1 cellular context compared by ENCODE assay signal in genomic region chr22:43289551-43289963, GRCh38.
TF ChIP-seq lines count a peak whose summit lies in the region.

No MANE protein-coding gene starts in this region.

TF ChIP-seq in H1, 55 proteins besides CTCF, POLR2A, EP300 and RAD21:
- no peak for TF ChIP-seq SUZ12 (IDR thresholded peaks at IDR 0.05; ENCODE audit: low read length)
- no peak for TF ChIP-seq JUND (IDR thresholded peaks at IDR 0.05; ENCODE audit: low read length)
- no peak for TF ChIP-seq NRF1 (IDR thresholded peaks at IDR 0.05; ENCODE audit: low read depth, low read length)
- TF ChIP-seq ATF2 (IDR thresholded peaks at IDR 0.05; ENCODE audit: low read length) = no peak
- no peak for TF ChIP-seq SIX5 (IDR thresholded peaks at IDR 0.05; ENCODE audit: low read depth, low read length)
- no peak for TF ChIP-seq RFX5 (IDR thresholded peaks at IDR 0.05; ENCODE audit: borderline replicate concordance, low read depth, low read length)
- TF ChIP-seq SAP30 (IDR thresholded peaks at IDR 0.05; ENCODE audit: insufficient read depth, insufficient replicate concordance, low read length) = no peak
- TF ChIP-seq RNF2 (IDR thresholded peaks at IDR 0.05; ENCODE audit: borderline replicate concordance, low read depth, low read length, missing control alignments, poor library complexity, severe bottlenecking) = no peak
- no peak for TF ChIP-seq BRCA1 (IDR thresholded peaks at IDR 0.05; ENCODE audit: low read depth, low read length)
- TF ChIP-seq CEBPB (IDR thresholded peaks at IDR 0.05; ENCODE audit: low read depth, low read length) = no peak
- TF ChIP-seq TEAD4 (IDR thresholded peaks at IDR 0.05; ENCODE audit: low read depth, low read length) = no peak
- TF ChIP-seq FOSL1 (IDR thresholded peaks at IDR 0.05; ENCODE audit: insufficient read depth, low read depth, low read length) = no peak
- TF ChIP-seq E2F6 (IDR thresholded peaks at IDR 0.05) = no peak
- TF ChIP-seq ASH2L (IDR thresholded peaks at IDR 0.05; ENCODE audit: low read length) = no peak
- no peak for TF ChIP-seq GABPA (IDR thresholded peaks at IDR 0.05; ENCODE audit: borderline replicate concordance, insufficient read depth, low read length)
- no peak for TF ChIP-seq GTF2F1 (IDR thresholded peaks at IDR 0.05; ENCODE audit: borderline replicate concordance, low read depth, low read length)
- no peak for TF ChIP-seq HDAC2 (IDR thresholded peaks at IDR 0.05; ENCODE audit: borderline replicate concordance in 1 of 2, low read depth in 2 of 2, low read length in 2 of 2)
- no peak for TF ChIP-seq CREB1 (IDR thresholded peaks at IDR 0.05)
